In the genomic region with DNA sequence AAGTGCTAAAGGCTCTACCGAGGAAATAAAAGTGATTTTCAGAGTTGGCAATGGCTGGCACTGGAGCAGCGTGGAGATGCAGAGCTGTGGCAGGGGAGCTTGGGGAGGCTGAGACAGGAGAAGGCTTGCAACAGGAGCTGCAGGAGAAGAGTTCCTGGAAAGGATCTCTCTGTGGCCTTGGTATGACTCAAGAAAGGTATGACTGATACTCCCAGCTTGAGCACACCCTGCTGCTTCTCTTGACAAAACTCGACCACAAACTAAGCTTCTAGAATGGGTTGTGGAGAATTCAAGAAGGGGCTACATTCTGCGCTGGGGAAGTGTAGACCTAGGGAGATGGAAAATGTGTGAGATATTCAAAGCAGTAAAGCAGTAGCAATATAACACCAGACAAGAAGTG, we compare ENCODE assay signal across 31 cellular contexts. TPM values are rescaled to one million over a fixed set of nuclear protein-coding genes. Genes with fewer than 3 reads are reported as not detected.
DNase-seq lines count a peak whose midpoint lies in the region; ATAC-seq and TF ChIP-seq lines count a peak whose summit lies in the region.
"Had no signal": no experiment of that assay in that cellular context is flagged by ENCODE, and none has a peak within 500 bp of the region (broad histone marks: within the 10 kb centered on the region; RNA-seq: fewer than 3 reads in every experiment).

No MANE protein-coding gene starts in this region.

- intact Hi-C loops in activated CD4-positive, alpha-beta T cell treated with anti-CD3 and anti-CD28 coated beads for 36 hours (cut with DNase I, micrococcal nuclease), result no loop called here

- H3K27me3 ChIP-seq in RWPE2 (ENCODE audit: insufficient read depth, poor library complexity, severe bottlenecking), result no peaks in the 10 kb centered on the region
- H3K27me3 ChIP-seq: pancreas, tibial artery had no signal

- no peaks in the 10 kb centered on the region for H3K36me3 Mint-ChIP-seq in activated CD4-positive, alpha-beta T cell treated with anti-CD3 and anti-CD28 coated beads for 36 hours (ENCODE audit: low read depth)
- no peaks in the 10 kb centered on the region for H3K36me3 Mint-ChIP-seq in chondrocyte (ENCODE audit: low read depth)
- H3K36me3 Mint-ChIP-seq: brain had no signal

- no peaks in the 10 kb centered on the region for H3K9me3 ChIP-seq in RWPE2 (ENCODE audit: severe bottlenecking)
- H3K9me3 ChIP-seq: pancreas, tibial artery had no signal

- DNase-seq in activated CD4-positive, alpha-beta T cell treated with anti-CD3 and anti-CD28 coated beads for 36 hours, result no peak
- DNase-seq in activated CD4-positive, alpha-beta T cell treated with anti-CD3 and anti-CD28 coated beads, Interleukin-2, amount 50 U/mL, for 4 hours, result no peak
- DNase-seq in RWPE2 (ENCODE audit: low spot score) (no peak), chondrocyte (ENCODE audit: low spot score) (no peak), NCI-H1694 (lab: John Stamatoyannopoulos, UW) (no peak)
- no peak for DNase-seq in stimulated activated naive CD8-positive, alpha-beta T cell treated with anti-CD3 and anti-CD28 coated beads, Interleukin-15, Interleukin-2, amounts not matched to agents 100 U/mL and 50 U/mL, for 24 hours
- DNase-seq: activated naive CD8-positive, alpha-beta T cell treated with anti-CD3 and anti-CD28 coated beads, Interleukin-2, amount 10 ng/mL, durations not matched to agents 7 days and 5 days; AML-193; CD4-positive, alpha-beta memory T cell; DMS153; endodermal cell; kidney glomerular epithelial cell; NCI-H1436 treated with DMSO at 0.1 percent for 48 hours; NCI-H510A; pancreas; PC-9; right cardiac atrium; SIG-M5; stimulated activated CD4-positive, alpha-beta T cell treated with anti-CD3 and anti-CD28 coated beads, Interleukin-12 subunit alpha, Interleukin-12 subunit beta, amount 100 ng/mL, for 4 hours; stimulated activated CD4-positive, alpha-beta T cell treated with anti-CD3 and anti-CD28 coated beads, Interleukin-4, amount 100 ng/mL, for 4 hours; tibial artery had no signal

- CTCF ChIA-PET in activated CD4-positive, alpha-beta T cell treated with anti-CD3 and anti-CD28 coated beads for 36 hours (lab: Charles Lee), result interaction anchor here (0.7 kb wide), 1 partner anchor 14 kb away, joined by 3 read pairs; no protein-coding TSS in a partner anchor

- H3K4me1 ChIP-seq in RWPE2 (ENCODE audit: insufficient read depth, poor library complexity, severe bottlenecking), result no peaks in the 10 kb centered on the region
- H3K4me1 ChIP-seq: tibial artery had no signal

- H3K27ac ChIP-seq in RWPE2 (ENCODE audit: poor library complexity, severe bottlenecking), result no peak overlapping the region
- H3K27ac ChIP-seq: 22Rv1, coronary artery, KMS-11, pancreas, PC-9, tibial artery had no signal

- no peak overlapping the region for H3K4me3 ChIP-seq in RWPE2 (ENCODE audit: severe bottlenecking)
- H3K4me3 ChIP-seq: coronary artery, GM23338, lung, pancreas, PC-9, tibial artery had no signal

- H3K4me3 Mint-ChIP-seq in activated CD4-positive, alpha-beta T cell treated with anti-CD3 and anti-CD28 coated beads for 36 hours, result no peak overlapping the region
- no peak overlapping the region for H3K4me3 Mint-ChIP-seq in chondrocyte (ENCODE audit: unreplicated experiment)
- H3K4me3 Mint-ChIP-seq: activated naive CD8-positive, alpha-beta T cell treated with anti-CD3 and anti-CD28 coated beads, Interleukin-2, amount 10 ng/mL, durations not matched to agents 7 days and 5 days; brain; CD4-positive, alpha-beta memory T cell; endodermal cell; GM23338; stimulated activated naive CD8-positive, alpha-beta T cell treated with anti-CD3 and anti-CD28 coated beads, Interleukin-15, Interleukin-2, amounts not matched to agents 100 ng/mL and 50 ng/mL, for 24 hours had no signal

- H3K4me1 Mint-ChIP-seq in activated CD4-positive, alpha-beta T cell treated with anti-CD3 and anti-CD28 coated beads for 36 hours, result no peaks in the 10 kb centered on the region
- H3K4me1 Mint-ChIP-seq in chondrocyte (ENCODE audit: low read depth), result peaks cover 11% of the 10 kb centered on the region
- H3K4me1 Mint-ChIP-seq: brain; CD4-positive, alpha-beta memory T cell; endodermal cell; GM23338 had no signal

- H3K27me3 Mint-ChIP-seq in activated CD4-positive, alpha-beta T cell treated with anti-CD3 and anti-CD28 coated beads for 36 hours, result no peaks in the 10 kb centered on the region
- no peaks in the 10 kb centered on the region for H3K27me3 Mint-ChIP-seq in chondrocyte (ENCODE audit: low read depth)
- H3K27me3 Mint-ChIP-seq: CD4-positive, alpha-beta memory T cell; stimulated activated naive CD8-positive, alpha-beta T cell treated with anti-CD3 and anti-CD28 coated beads, Interleukin-15, Interleukin-2, amounts not matched to agents 100 ng/mL and 50 ng/mL, for 24 hours had no signal

- no peak overlapping the region for H3K27ac Mint-ChIP-seq in activated CD4-positive, alpha-beta T cell treated with anti-CD3 and anti-CD28 coated beads for 36 hours
- peak overlapping the region; percentile 76 for H3K27ac Mint-ChIP-seq in chondrocyte (ENCODE audit: unreplicated experiment)
- H3K27ac Mint-ChIP-seq: activated naive CD8-positive, alpha-beta T cell treated with anti-CD3 and anti-CD28 coated beads, Interleukin-2, amount 10 ng/mL, durations not matched to agents 7 days and 5 days; activated T-helper 2 cell treated with anti-CD3 and anti-CD28 coated beads, Interferon-gamma antibody, Interleukin-2, Interleukin-4, amounts not matched to agents 10 μg/mL and 5 μg/mL and 100 μg/mL, durations not matched to agents 14 hours and 24 hours and 36 hours; brain; endodermal cell; GM23338; stimulated activated naive CD8-positive, alpha-beta T cell treated with anti-CD3 and anti-CD28 coated beads, Interleukin-15, Interleukin-2, amounts not matched to agents 100 ng/mL and 50 ng/mL, for 24 hours had no signal

- no peaks in the 10 kb centered on the region for H3K36me3 ChIP-seq in RWPE2 (ENCODE audit: low read depth)

- TF ChIP-seq CTCF in RWPE2 (IDR thresholded peaks at IDR 0.05; ENCODE audit: poor library complexity, severe bottlenecking), result no peak
- TF ChIP-seq CTCF in chondrocyte (IDR thresholded peaks at IDR 0.05), result no peak

- POLR2A ChIA-PET in activated CD4-positive, alpha-beta T cell treated with anti-CD3 and anti-CD28 coated beads for 36 hours (lab: Charles Lee), result no interaction called here

- no peaks in the 10 kb centered on the region for H3K9me3 Mint-ChIP-seq in activated CD4-positive, alpha-beta T cell treated with anti-CD3 and anti-CD28 coated beads for 36 hours (ENCODE audit: low read depth)
- H3K9me3 Mint-ChIP-seq in chondrocyte (ENCODE audit: low read depth), result no peaks in the 10 kb centered on the region
- H3K9me3 Mint-ChIP-seq: activated naive CD8-positive, alpha-beta T cell treated with anti-CD3 and anti-CD28 coated beads, Interleukin-2, amount 10 ng/mL, durations not matched to agents 7 days and 5 days; activated T-helper 2 cell treated with anti-CD3 and anti-CD28 coated beads, Interferon-gamma antibody, Interleukin-2, Interleukin-4, amounts not matched to agents 10 μg/mL and 5 μg/mL and 100 μg/mL, durations not matched to agents 14 hours and 24 hours and 36 hours; brain; CD4-positive, alpha-beta memory T cell; endodermal cell; GM23338; stimulated activated naive CD8-positive, alpha-beta T cell treated with anti-CD3 and anti-CD28 coated beads, Interleukin-15, Interleukin-2, amounts not matched to agents 100 ng/mL and 50 ng/mL, for 24 hours had no signal

- peak; percentile 51 for ATAC-seq in activated CD4-positive, alpha-beta T cell treated with anti-CD3 and anti-CD28 coated beads for 36 hours
- ATAC-seq in RWPE2 (ENCODE audit: low read depth) (peak; percentile 50; the same call in 2 of the 3 replicates), HG02852 (IDR thresholded peaks at IDR 0.05; ENCODE audit: unreplicated experiment) (no peak), HG03196 (IDR thresholded peaks at IDR 0.05; ENCODE audit: unreplicated experiment) (no peak)
- ATAC-seq in stimulated activated naive CD8-positive, alpha-beta T cell treated with anti-CD3 and anti-CD28 coated beads, Interleukin-15, Interleukin-2, amounts not matched to agents 100 U/mL and 50 U/mL, for 24 hours, result peak; percentile 36
- ATAC-seq: GM23338, right cardiac atrium had no signal

RNA-seq across cellular contexts. Expression of a gene that starts 41.6 kb away (rescaled TPM):
- total RNA-seq in activated CD4-positive, alpha-beta T cell treated with anti-CD3 and anti-CD28 coated beads for 36 hours, result 10 to 100 TPM; 60.7 to 68.9 TPM
- 38.3 to 46.0 TPM (median 39.0 TPM) in 3 replicates for total RNA-seq in chondrocyte

Comparison
In these comparisons a context has a peak if more than half of its experiments do, and no peak if none do; other contexts are left out.
1. ATAC-seq: peak in activated CD4-positive, alpha-beta T cell treated with anti-CD3 and anti-CD28 coated beads for 36 hours (single experiment), RWPE2 (single experiment) and stimulated activated naive CD8-positive, alpha-beta T cell treated with anti-CD3 and anti-CD28 coated beads, Interleukin-15, Interleukin-2, amounts not matched to agents 100 U/mL and 50 U/mL, for 24 hours (single experiment); none in HG02852 (single experiment) and HG03196 (single experiment).